ENCODE assay signal across 1 cellular context in genomic region chr3:17384567-17385296, GRCh38.
TF ChIP-seq lines count a peak whose summit lies in the region.

No MANE protein-coding gene starts in this region.

TF ChIP-seq in WTC11, 78 proteins besides CTCF, POLR2A, EP300 and RAD21 (continued from another document):
- no peak for TF ChIP-seq ZNF425 (CRISPR knock-in tag; conservative IDR thresholded peaks at IDR 0.05)
- no peak for TF ChIP-seq SMAD3 (CRISPR knock-in tag; IDR thresholded peaks at IDR 0.05; ENCODE audit: borderline replicate concordance)
- no peak for TF ChIP-seq TCF7 (CRISPR knock-in tag; IDR thresholded peaks at IDR 0.05; ENCODE audit: low read depth)
- no peak for TF ChIP-seq NFYB (CRISPR knock-in tag; conservative IDR thresholded peaks at IDR 0.05; ENCODE audit: low read depth)
TF ChIP-seq in WTC11: peak in this region for 0.
